12 cellular contexts compared by ENCODE assay signal in the genomic region with DNA sequence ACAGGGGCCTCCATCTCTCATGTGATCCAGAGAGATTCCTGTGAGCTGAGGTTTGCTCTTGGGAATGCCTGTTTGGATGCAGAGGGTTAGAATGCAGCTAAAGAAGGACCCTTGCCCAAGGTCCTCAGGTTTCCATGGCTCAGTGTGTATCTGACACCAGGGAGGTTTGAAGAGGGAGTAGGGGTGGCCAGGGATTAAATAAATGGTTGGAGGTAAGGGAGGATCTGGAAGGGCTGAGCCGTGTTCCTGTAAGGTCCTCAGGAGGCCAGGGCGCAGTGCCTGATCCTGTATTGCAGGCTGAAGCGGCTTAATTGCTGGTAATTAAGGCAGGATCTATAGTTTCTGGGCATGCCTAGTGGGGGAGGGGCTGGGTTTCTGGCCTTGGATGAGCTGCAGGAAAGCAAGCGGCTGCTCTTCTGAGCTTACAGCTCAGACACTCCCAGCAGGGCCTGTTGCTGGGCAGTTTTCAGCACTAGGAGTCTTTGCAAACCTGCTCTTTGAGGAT. TPM values are rescaled to one million over a fixed set of nuclear protein-coding genes. Genes with fewer than 3 reads are reported as not detected.
DNase-seq lines count a peak whose midpoint lies in the region; ATAC-seq and TF ChIP-seq lines count a peak whose summit lies in the region.
"Had no signal": no experiment of that assay in that cellular context is flagged by ENCODE, and none has a peak within 500 bp of the region (broad histone marks: within the 10 kb centered on the region; RNA-seq: fewer than 3 reads in every experiment).

No MANE protein-coding gene starts in this region.

- H3K4me3 ChIP-seq in brain microvascular endothelial cell (ENCODE audit: low read depth, low read length) (no peak overlapping the region), colonic mucosa (no peak overlapping the region), tibial artery (no peak overlapping the region)
- H3K4me3 ChIP-seq: right lobe of liver had no signal

- TF ChIP-seq CTCF in brain microvascular endothelial cell (IDR thresholded peaks at IDR 0.05; ENCODE audit: low read depth, low read length, missing control alignments) (no peak), nephron (IDR thresholded peaks at IDR 0.05; ENCODE audit: unreplicated experiment in 3 of 3) (no peak), colonic mucosa (IDR thresholded peaks at IDR 0.05) (no peak), tibial artery (IDR thresholded peaks at IDR 0.05) (no peak)

- H3K4me1 ChIP-seq in colonic mucosa (no peaks in the 10 kb centered on the region), tibial artery (no peaks in the 10 kb centered on the region)
- H3K4me1 ChIP-seq: right lobe of liver had no signal

- H3K27me3 ChIP-seq in brain microvascular endothelial cell (replicated peaks): no peaks in the 10 kb centered on the region
- H3K27me3 ChIP-seq in colonic mucosa: no peaks in the 10 kb centered on the region
- no peaks in the 10 kb centered on the region for H3K27me3 ChIP-seq in tibial artery
- H3K27me3 ChIP-seq: right lobe of liver had no signal

- intact Hi-C loops in colonic mucosa (cut with DNase I): no loop called here
- intact Hi-C loops in tibial artery (cut with DNase I; ENCODE audit: low total_unique reads): no loop called here

- H3K36me3 ChIP-seq in brain microvascular endothelial cell (replicated peaks): no peaks in the 10 kb centered on the region
- no peaks in the 10 kb centered on the region for H3K36me3 ChIP-seq in colonic mucosa
- no peaks in the 10 kb centered on the region for H3K36me3 ChIP-seq in tibial artery
- H3K36me3 ChIP-seq: right lobe of liver had no signal

- H3K36me3 Mint-ChIP-seq in nephron (ENCODE audit: low read depth): no peaks in the 10 kb centered on the region
- no peaks in the 10 kb centered on the region for H3K36me3 Mint-ChIP-seq in activated T-cell treated with anti-CD3 and anti-CD28 coated beads, Interleukin-2, amount 50 U/mL, for 4 hours (ENCODE audit: insufficient read depth)
- H3K36me3 Mint-ChIP-seq: stimulated activated memory B cell treated with anti-CD40 and anti-IgM and Interleukin-4, amounts not matched to agents 10 μg/mL and 1 μg/mL and 100 μg/mL, for 72 hours had no signal

- ATAC-seq in activated T-cell treated with anti-CD3 and anti-CD28 coated beads, Interleukin-2, amount 50 U/mL, for 4 hours: no peak
- ATAC-seq: right lobe of liver; stimulated activated memory B cell treated with anti-CD40 and anti-IgM and Interleukin-4, amounts not matched to agents 10 μg/mL and 1 μg/mL and 100 μg/mL, for 72 hours had no signal

- H3K4me3 Mint-ChIP-seq in nephron: no peak overlapping the region
- no peak overlapping the region for H3K4me3 Mint-ChIP-seq in activated T-cell treated with anti-CD3 and anti-CD28 coated beads, Interleukin-2, amount 50 U/mL, for 4 hours
- H3K4me3 Mint-ChIP-seq: stimulated activated memory B cell treated with anti-CD40 and anti-IgM and Interleukin-4, amounts not matched to agents 10 μg/mL and 1 μg/mL and 100 μg/mL, for 72 hours had no signal

- no peak overlapping the region for H3K9ac ChIP-seq in colonic mucosa (ENCODE audit: low read depth in 2 of 2, low read length in 2 of 2)

- DNase-seq in GM03348 (ENCODE audit: low spot score) (peak; percentile 23), NCI-H2227 (lab: John Stamatoyannopoulos, UW; ENCODE audit: unreplicated experiment) (peak; percentile 89), brain microvascular endothelial cell (peak; percentile 32), colonic mucosa (no peak), tibial artery (no peak)
- DNase-seq in activated T-cell treated with anti-CD3 and anti-CD28 coated beads, Interleukin-2, amount 50 U/mL, for 4 hours: no peak
- no peak for DNase-seq in activated CD4-positive, CD25-positive, alpha-beta regulatory T cell (lab: John Stamatoyannopoulos, UW)
- DNase-seq: activated CD4-positive, alpha-beta T cell treated with anti-CD3 and anti-CD28 coated beads, Interleukin-2, amount 50 U/mL, for 1 hour; GDM1; right lobe of liver had no signal

- no peaks in the 10 kb centered on the region for H3K27me3 Mint-ChIP-seq in nephron (ENCODE audit: low read depth)
- H3K27me3 Mint-ChIP-seq in activated T-cell treated with anti-CD3 and anti-CD28 coated beads, Interleukin-2, amount 50 U/mL, for 4 hours (ENCODE audit: low read depth): peaks cover 13% of the 10 kb centered on the region

- in situ Hi-C loops in brain microvascular endothelial cell (cut with HindIII; ENCODE audit: low pct_ligation_motif_present, low sequenced_read_pairs): no loop called here

- no peaks in the 10 kb centered on the region for H3K9me3 ChIP-seq in colonic mucosa
- H3K9me3 ChIP-seq in tibial artery: no peaks in the 10 kb centered on the region
- H3K9me3 ChIP-seq: right lobe of liver had no signal

- no peak overlapping the region for H3K27ac ChIP-seq in brain microvascular endothelial cell
- H3K27ac ChIP-seq in colonic mucosa: no peak overlapping the region
- H3K27ac ChIP-seq in tibial artery: no peak overlapping the region
- H3K27ac ChIP-seq: right lobe of liver had no signal

- H3K27ac Mint-ChIP-seq in nephron: peak overlapping the region; percentile 1 to 83 (median 26)
- H3K27ac Mint-ChIP-seq: stimulated activated memory B cell treated with anti-CD40 and anti-IgM and Interleukin-4, amounts not matched to agents 10 μg/mL and 1 μg/mL and 100 μg/mL, for 72 hours had no signal

- H3K9me3 Mint-ChIP-seq in nephron: no peaks in the 10 kb centered on the region
- no peaks in the 10 kb centered on the region for H3K9me3 Mint-ChIP-seq in activated T-cell treated with anti-CD3 and anti-CD28 coated beads, Interleukin-2, amount 50 U/mL, for 4 hours
- H3K9me3 Mint-ChIP-seq: stimulated activated memory B cell treated with anti-CD40 and anti-IgM and Interleukin-4, amounts not matched to agents 10 μg/mL and 1 μg/mL and 100 μg/mL, for 72 hours had no signal

- peaks cover 8% of the 10 kb centered on the region for H3K4me1 Mint-ChIP-seq in nephron
- H3K4me1 Mint-ChIP-seq in activated T-cell treated with anti-CD3 and anti-CD28 coated beads, Interleukin-2, amount 50 U/mL, for 4 hours (ENCODE audit: low read depth): no peaks in the 10 kb centered on the region
- H3K4me1 Mint-ChIP-seq: stimulated activated memory B cell treated with anti-CD40 and anti-IgM and Interleukin-4, amounts not matched to agents 10 μg/mL and 1 μg/mL and 100 μg/mL, for 72 hours had no signal

RNA-seq across cellular contexts. Expression of a gene that starts 41.5 kb away (rescaled TPM):
- under 1 TPM; 0.16 to 0.41 (median 0.25) TPM for total RNA-seq in activated T-cell treated with anti-CD3 and anti-CD28 coated beads, Interleukin-2, amount 50 U/mL, for 4 hours
- total RNA-seq in colonic mucosa: 10 to 100 TPM in 1 of 2 donors, 1 to 10 TPM in 1; 6.1 to 16.2 TPM

Comparison
In these comparisons a context has a peak if more than half of its experiments do, and no peak if none do; other contexts are left out.
1. DNase-seq: peak in GM03348 (single experiment), NCI-H2227 (single experiment) and brain microvascular endothelial cell (single experiment); none in activated T-cell treated with anti-CD3 and anti-CD28 coated beads, Interleukin-2, amount 50 U/mL, for 4 hours (single experiment), activated CD4-positive, CD25-positive, alpha-beta regulatory T cell (0 of 4), colonic mucosa (single experiment) and tibial artery (0 of 2).
2. RNA of a gene that starts 41.5 kb away (total RNA-seq): 6.1 to 16.2 TPM in colonic mucosa; 0.16 to 0.41 TPM in activated T-cell treated with anti-CD3 and anti-CD28 coated beads, Interleukin-2, amount 50 U/mL, for 4 hours; every median in the first group is over 4 times any median in the second.